Comparison of ENCODE assay signal across 9 cellular contexts in genomic region chr21:34890258-34890723, GRCh38.
DNase-seq lines count a peak whose midpoint lies in the region; ATAC-seq and TF ChIP-seq lines count a peak whose summit lies in the region.
"Had no signal": no experiment of that assay in that cellular context is flagged by ENCODE, and none has a peak within 500 bp of the region (broad histone marks: within the 10 kb centered on the region; RNA-seq: fewer than 3 reads in every experiment).

No MANE protein-coding gene starts in this region.

- TF ChIP-seq CTCF in 22Rv1 (IDR thresholded peaks at IDR 0.05): peak; percentile 54
- no peak for TF ChIP-seq CTCF in astrocyte of the spinal cord (IDR thresholded peaks at IDR 0.05; ENCODE audit: low read depth, low read length)
- no peak for TF ChIP-seq CTCF in gastroesophageal sphincter (IDR thresholded peaks at IDR 0.05)

- H3K27me3 ChIP-seq in HAP-1 (ENCODE audit: low read depth) (peaks cover 36% of the 10 kb centered on the region), mononuclear cell (ENCODE audit: insufficient read depth, low read length) (no peaks in the 10 kb centered on the region), gastroesophageal sphincter (peaks cover 82% of the 10 kb centered on the region)

- in situ Hi-C loops in HAP-1 (cut with MboI; ENCODE audit: low sequenced_read_pairs): loop anchor here (25.0 kb wide), 2 partner anchors 278 to 947 kb away; partner anchors contain the start of gene RCAN1
- in situ Hi-C loops in astrocyte of the spinal cord (cut with HindIII; ENCODE audit: low sequenced_read_pairs): no loop called here

- no peak for ATAC-seq in gastroesophageal sphincter
- ATAC-seq in HG02588 (IDR thresholded peaks at IDR 0.05; ENCODE audit: unreplicated experiment): no peak

- H3K27ac ChIP-seq in 22Rv1 (no peak overlapping the region), gastroesophageal sphincter (peak overlapping the region in 2 of 4 donors; percentile 81 to 84)

- TF ChIP-seq EP300 in gastroesophageal sphincter (IDR thresholded peaks at IDR 0.05): no peak

- H3K9me3 ChIP-seq in HAP-1: no peaks in the 10 kb centered on the region
- no peaks in the 10 kb centered on the region for H3K9me3 ChIP-seq in mononuclear cell (ENCODE audit: low read depth, low read length)
- H3K9me3 ChIP-seq in gastroesophageal sphincter: no peaks in the 10 kb centered on the region

- peak overlapping the region; percentile 13; the same call in 1 of the 2 replicates for H3K4me3 ChIP-seq in HAP-1
- peak overlapping the region; percentile 43 for H3K4me3 ChIP-seq in astrocyte of the spinal cord (ENCODE audit: low read depth, low read length)
- H3K4me3 ChIP-seq in mononuclear cell (ENCODE audit: low read length): peak overlapping the region; percentile 64
- H3K4me3 ChIP-seq in gastroesophageal sphincter: peak overlapping the region in 1 of 2 donors; percentile 77

- TF ChIP-seq POLR2A in gastroesophageal sphincter (IDR thresholded peaks at IDR 0.05): no peak

- H3K4me1 ChIP-seq in HAP-1 (peaks cover 2% of the 10 kb centered on the region; the same call in 1 of the 2 replicates), mononuclear cell (ENCODE audit: insufficient read depth, low read length) (peaks cover 52% of the 10 kb centered on the region), gastroesophageal sphincter (peaks cover 0 to 55% (median 17%) of the 10 kb centered on the region in 3 donors)

- H3K36me3 ChIP-seq in HAP-1 (replicated peaks): no peaks in the 10 kb centered on the region
- no peaks in the 10 kb centered on the region for H3K36me3 ChIP-seq in gastroesophageal sphincter

- WGBS in gastroesophageal sphincter (ENCODE audit: low coverage in 1 of 2), 2 donors: 7% methylated on average over 5 of the region's 39 CpGs; no CpG with 5 or more reads in 1 of the 2 donors

- DNase-seq in HAP-1 (ENCODE audit: low spot score in 2 of 2): no peak
- no peak for DNase-seq in astrocyte of the spinal cord (ENCODE audit: low read depth, low spot score)
- DNase-seq in D341Med (ENCODE audit: low spot score): no peak
- no peak for DNase-seq in NCI-H345 (lab: John Stamatoyannopoulos, UW)
- DNase-seq: NCI-H524 treated with DMSO at 0.1 percent for 48 hours had no signal
